ENCODE assay signal across 6 cellular contexts in genomic region chr13:102182170-102182569, GRCh38.
"Had no signal": no experiment of that assay in that cellular context is flagged by ENCODE, and none has a peak within 500 bp of the region (broad histone marks: within the 10 kb centered on the region; RNA-seq: fewer than 3 reads in every experiment).

No MANE protein-coding gene starts in this region.

- ATAC-seq: K562 had no signal

- H3K4me3 ChIP-seq: K562 had no signal

- H3K27ac ChIP-seq: HL-60 had no signal

- DNase-seq: IMR-90, KBM-7, KG1 had no signal

- FAIRE-seq: HTR-8/SVneo, K562 had no signal
